18 cellular contexts compared by ENCODE assay signal in genomic region chr6:154937306-154938244, GRCh38. TPM values are rescaled to one million over a fixed set of nuclear protein-coding genes. Genes with fewer than 3 reads are reported as not detected.
DNase-seq lines count a peak whose midpoint lies in the region; ATAC-seq, FAIRE-seq and TF ChIP-seq lines count a peak whose summit lies in the region.
"Had no signal": no experiment of that assay in that cellular context is flagged by ENCODE, and none has a peak within 500 bp of the region (broad histone marks: within the 10 kb centered on the region; RNA-seq: fewer than 3 reads in every experiment).

No MANE protein-coding gene starts in this region.

- peak overlapping the region; percentile 19; the same call in 1 of the 2 replicates for H3K4me2 ChIP-seq in HepG2 (ENCODE audit: low read depth, low read length)
- H3K4me2 ChIP-seq: smooth muscle cell had no signal

- TF ChIP-seq CTCF in HepG2 (CRISPR knock-in tag; IDR thresholded peaks at IDR 0.05), result peak; percentile 30; the same call in 1 of the 2 replicates
- TF ChIP-seq CTCF in right lobe of liver (IDR thresholded peaks at IDR 0.05), result no peak
- TF ChIP-seq CTCF in mucosa of descending colon (IDR thresholded peaks at IDR 0.05), result no peak

- H4K20me1 ChIP-seq in HepG2 (ENCODE audit: insufficient read depth, low read length), result no peaks in the 10 kb centered on the region

- intact Hi-C loops in HepG2 (cut with micrococcal nuclease; ENCODE audit: unreplicated experiment), result loop anchor here (10.0 kb wide), 1 partner anchor 1137 kb away; no protein-coding TSS in a partner anchor
- intact Hi-C loops in right lobe of liver (cut with DNase I), result no loop called here
- intact Hi-C loops in mucosa of descending colon (cut with DNase I, micrococcal nuclease), result loop anchor here in 1 of 2 donors (10.0 kb wide), 1 partner anchor 237 kb away; no protein-coding TSS in a partner anchor

- H3K79me2 ChIP-seq in HepG2 (ENCODE audit: insufficient read depth, low read length), result no peaks in the 10 kb centered on the region

- no peak overlapping the region for H2AFZ ChIP-seq in HepG2 (ENCODE audit: low read length)

- TF ChIP-seq POLR2A in HepG2 (IDR thresholded peaks at IDR 0.05; ENCODE audit: insufficient read depth in 1 of 2, low read depth in 2 of 2, low read length in 2 of 2), result no peak
- TF ChIP-seq POLR2A in right lobe of liver (IDR thresholded peaks at IDR 0.05), result no peak

- ATAC-seq in HepG2, result peak; percentile 75
- ATAC-seq in right lobe of liver, result no peak
- no peak for ATAC-seq in GM18861 (IDR thresholded peaks at IDR 0.05; ENCODE audit: unreplicated experiment)
- ATAC-seq in mucosa of descending colon, result no peak
- ATAC-seq: stimulated activated naive CD8-positive, alpha-beta T cell treated with anti-CD3 and anti-CD28 coated beads, Interleukin-15, Interleukin-2, amounts not matched to agents 100 U/mL and 50 U/mL, for 24 hours had no signal

- no peak overlapping the region for H3K27ac ChIP-seq in HepG2 (ENCODE audit: extremely low read length, insufficient read depth, low read length)
- H3K27ac ChIP-seq in right lobe of liver, result no peak overlapping the region
- H3K27ac ChIP-seq: epithelial cell of prostate, lower lobe of right lung had no signal

- TF ChIP-seq RAD21 in HepG2 (CRISPR knock-in tag; IDR thresholded peaks at IDR 0.05), result no peak

- H3K36me3 ChIP-seq in HepG2 (replicated peaks in 1 of 2; ENCODE audit: control insufficient read depth in 1 of 2, insufficient read depth in 2 of 2, low read length in 2 of 2), result no peaks in the 10 kb centered on the region
- H3K36me3 ChIP-seq in right lobe of liver, result no peaks in the 10 kb centered on the region
- no peaks in the 10 kb centered on the region for H3K36me3 ChIP-seq in mucosa of descending colon (ENCODE audit: low read depth)
- H3K36me3 ChIP-seq: lower lobe of right lung had no signal

- BruUV-seq in HepG2 (replicated peaks; lab: Mats Ljungman, UMichigan), result no TSS peak

- in situ Hi-C loops in HepG2 (cut with HindIII; ENCODE audit: extremely low pct_ligation_motif_present, low pct_unique_long_range_greater_than_20kb), result no loop called here

- POLR2A ChIA-PET in HepG2 (lab: Yijun Ruan, JAX), result no interaction called here

- H3K4me1 ChIP-seq in HepG2 (ENCODE audit: insufficient read depth, low read length) (peaks cover 19% of the 10 kb centered on the region), right lobe of liver (no peaks in the 10 kb centered on the region), mucosa of descending colon (ENCODE audit: low read depth) (no peaks in the 10 kb centered on the region)
- H3K4me1 ChIP-seq: lower lobe of right lung had no signal

- FAIRE-seq in HepG2 (lab: Jason Lieb, UNC), result no peak
- FAIRE-seq: colon had no signal

- no peak overlapping the region for H3K9ac ChIP-seq in HepG2 (ENCODE audit: insufficient read depth, low read depth, low read length)

- 64% methylated on average over 17 of the region's 17 CpGs for WGBS in HepG2 (ENCODE audit: low lambda C conversion rate)
- WGBS in right lobe of liver (ENCODE audit: insufficient coverage, low coverage, low lambda C conversion rate, missing lambda C conversion rate), result 63% methylated on average over 14 of the region's 17 CpGs

- TF ChIP-seq EP300 in HepG2 (IDR thresholded peaks at IDR 0.05; ENCODE audit: low read depth in 2 of 2, low read length in 2 of 2), result no peak
- TF ChIP-seq EP300 in HepG2 (CRISPR knock-in tag; IDR thresholded peaks at IDR 0.05; ENCODE audit: borderline replicate concordance), result no peak

- H3K9me3 ChIP-seq in HepG2 (ENCODE audit: low read length), result no peaks in the 10 kb centered on the region
- H3K9me3 ChIP-seq in right lobe of liver, result no peaks in the 10 kb centered on the region
- H3K9me3 ChIP-seq in mucosa of descending colon, result no peaks in the 10 kb centered on the region
- H3K9me3 ChIP-seq: lower lobe of right lung had no signal

- CTCF ChIA-PET in HepG2 (lab: Yijun Ruan, JAX; ENCODE audit: low intra/inter-chr PET ratio, low total read pairs), result no interaction called here

- H3K27me3 ChIP-seq in HepG2 (ENCODE audit: control insufficient read depth in 1 of 2, insufficient read depth in 2 of 2, low read length in 2 of 2), result no peaks in the 10 kb centered on the region
- H3K27me3 ChIP-seq in right lobe of liver, result no peaks in the 10 kb centered on the region

- DNase-seq in HepG2 (ENCODE audit: low spot score), result no peak
- DNase-seq in right lobe of liver, result no peak
- peak; percentile 34 for DNase-seq in cerebellum (ENCODE audit: low spot score)
- peak; percentile 49 for DNase-seq in kidney tubule cell (ENCODE audit: low spot score)
- no peak for DNase-seq in NCI-H1417 (lab: John Stamatoyannopoulos, UW)
- no peak for DNase-seq in mucosa of descending colon
- no peak for DNase-seq in SHP77 treated with DMSO at 0.1 percent for 48 hours (lab: John Stamatoyannopoulos, UW)
- DNase-seq: activated CD4-positive, CD25-positive, alpha-beta regulatory T cell treated with anti-CD3 and anti-CD28 coated beads, Interleukin-2, amount 50 U/mL, for 72 hours; activated T-cell treated with anti-CD3 and anti-CD28 coated beads for 4 hours; DMS153; NCI-H2081 treated with DMSO at 0.1 percent for 48 hours; nucleus accumbens; stimulated activated naive CD8-positive, alpha-beta T cell treated with anti-CD3 and anti-CD28 coated beads, Interleukin-15, Interleukin-2, amounts not matched to agents 100 U/mL and 50 U/mL, for 24 hours had no signal

- H3K4me3 ChIP-seq in HepG2 (replicated peaks in 1 of 3; ENCODE audit: insufficient read depth in 1 of 3, low read depth in 2 of 3, low read length in 3 of 3), result no peak overlapping the region
- no peak overlapping the region for H3K4me3 ChIP-seq in right lobe of liver
- no peak overlapping the region for H3K4me3 ChIP-seq in mucosa of descending colon
- H3K4me3 ChIP-seq: lower lobe of right lung, smooth muscle cell had no signal

TF ChIP-seq in HepG2, 621 proteins besides CTCF, POLR2A, EP300 and RAD21:
- no peak for TF ChIP-seq SPEN (CRISPR knock-in tag; IDR thresholded peaks at IDR 0.05; ENCODE audit: low read depth)
- TF ChIP-seq STAG1 (CRISPR knock-in tag; IDR thresholded peaks at IDR 0.05), result 0 out of 2 replicates have a peak, but pooled peaks have one; percentile 7
TF ChIP-seq in HepG2: peak in this region for 1.

RNA-seq across cellular contexts. Expression of gene TIAM2, which starts 57.5 kb away (rescaled TPM):
- total RNA-seq in HepG2 (2016; rRNA removed; fragmentation: Illumina TruSeq; extraction: Trizol) (4.5 and 5.7 TPM in 2 replicates), right lobe of liver (1 to 10 TPM; 1.3 to 4.4 (median 1.7) TPM), cerebellum (32.5 TPM), mucosa of descending colon (10 to 100 TPM in 1 of 3 donors, 1 to 10 TPM in 2; 4.2 to 12.2 (median 9.8) TPM)
- 6.2 and 6.8 TPM in 2 replicates for total RNA-seq in HepG2 (2016; cell fraction: cytosol; rRNA removed; fragmentation: Illumina TruSeq; extraction: Trizol; ENCODE audit: low read depth)
- total RNA-seq in HepG2 (2016; cell fraction: insoluble cytoplasmic fraction; rRNA removed; fragmentation: Illumina TruSeq; extraction: Trizol), result 4.2 and 4.7 TPM in 2 replicates
- 4.9 and 5.3 TPM in 2 replicates for total RNA-seq in HepG2 (2016; cell fraction: membrane; rRNA removed; fragmentation: Illumina TruSeq; extraction: Trizol)
- 10.7 and 12.4 TPM in 2 replicates for total RNA-seq in HepG2 (2016; cell fraction: nucleus; rRNA removed; fragmentation: Illumina TruSeq; extraction: Trizol)
- polyA plus RNA-seq in HepG2 (2011; rRNA removed), result 4.1 and 4.4 TPM in 2 replicates
- 1.4 and 3.0 TPM in 2 replicates for polyA plus RNA-seq in HepG2 (2011; cell fraction: cytosol; rRNA removed)
- 4.4 and 7.3 TPM in 2 replicates for polyA plus RNA-seq in HepG2 (2011; cell fraction: nucleus; rRNA removed)
- 6.1 and 6.5 TPM in 2 replicates for polyA plus RNA-seq in HepG2 (2012)
- polyA plus RNA-seq in HepG2 (2016; cell fraction: cytosol; fragmentation: Illumina TruSeq; extraction: Trizol; ENCODE audit: low read depth), result 0.99 and 1.1 TPM in 2 replicates
- polyA plus RNA-seq in HepG2 (2016; cell fraction: insoluble cytoplasmic fraction; fragmentation: Illumina TruSeq; extraction: Trizol; ENCODE audit: low read depth), result 4.5 and 6.0 TPM in 2 replicates
- polyA plus RNA-seq in HepG2 (2016; cell fraction: membrane; fragmentation: Illumina TruSeq; extraction: Trizol; ENCODE audit: low read depth), result 1.4 and 2.0 TPM in 2 replicates
- 11.0 and 12.4 TPM in 2 replicates for polyA plus RNA-seq in HepG2 (2016; cell fraction: nucleus; fragmentation: Illumina TruSeq; extraction: Trizol; ENCODE audit: insufficient read depth, low read depth)
- 0.68 and 5.9 TPM in 2 replicates for polyA minus RNA-seq in HepG2 (2011; rRNA and poly(A)+ RNA removed; ENCODE audit: low replicate concordance)
- 3.0 and 4.9 TPM in 2 replicates for polyA minus RNA-seq in HepG2 (2011; cell fraction: cytosol; rRNA and poly(A)+ RNA removed)
- 21.6 and 28.6 TPM in 2 replicates for polyA minus RNA-seq in HepG2 (2011; cell fraction: nucleus; rRNA and poly(A)+ RNA removed)

Comparison
In these comparisons a context has a peak if more than half of its experiments do, and no peak if none do; other contexts are left out.
1. DNase-seq: peak in cerebellum (single experiment) and kidney tubule cell (single experiment); none in HepG2 (single experiment), right lobe of liver (0 of 3), NCI-H1417 (0 of 3), mucosa of descending colon (0 of 3) and SHP77 treated with DMSO at 0.1 percent for 48 hours (single experiment).